27 cellular contexts compared by ENCODE assay signal in the genomic region with DNA sequence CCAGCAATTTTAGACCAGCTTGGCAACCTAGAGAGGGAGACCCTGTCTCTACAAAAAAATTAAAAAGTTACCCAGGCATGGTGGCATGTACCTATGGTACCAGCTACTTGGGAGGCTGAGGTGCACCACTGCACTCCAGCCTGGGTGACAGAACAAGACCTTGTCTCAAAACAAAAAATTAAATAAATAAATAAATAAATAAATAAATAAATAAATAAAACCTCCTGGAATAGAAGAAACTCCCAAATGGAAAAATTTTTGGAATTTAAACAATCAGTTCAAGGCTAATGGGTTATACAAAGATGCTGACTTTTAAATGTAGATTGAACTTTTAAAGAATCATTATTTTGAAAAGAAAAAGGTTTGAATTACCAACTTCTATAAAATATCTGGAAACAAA.
"Had no signal": no experiment of that assay in that cellular context is flagged by ENCODE, and none has a peak within 500 bp of the region (broad histone marks: within the 10 kb centered on the region; RNA-seq: fewer than 3 reads in every experiment).

No MANE protein-coding gene starts in this region.

- ATAC-seq: activated T-cell treated with anti-CD3 and anti-CD28 coated beads, Interleukin-2, amount 50 U/mL, for 72 hours; body of pancreas; effector memory CD8-positive, alpha-beta T cell; foreskin keratinocyte; gastrocnemius medialis; heart left ventricle; WTC11 had no signal

- H2AFZ ChIP-seq: hepatocyte had no signal

- H3K9me3 Mint-ChIP-seq: activated CD4-positive, alpha-beta memory T cell treated with anti-CD3 and anti-CD28 coated beads for 36 hours; activated naive CD4-positive, alpha-beta T cell treated with anti-CD3 and anti-CD28 coated beads, Interleukin-2, amount 50 U/mL, for 24 hours; activated T-cell treated with anti-CD3 and anti-CD28 coated beads, Interleukin-2, amount 50 U/mL, for 72 hours; effector memory CD8-positive, alpha-beta T cell; WTC11 had no signal

- H3K27ac ChIP-seq: adrenal gland, body of pancreas, esophagus muscularis mucosa, foreskin keratinocyte, gastrocnemius medialis, heart left ventricle, hepatocyte had no signal

- H3K9me3 ChIP-seq: adrenal gland, body of pancreas, esophagus muscularis mucosa, gastrocnemius medialis, heart left ventricle had no signal

- H3K27me3 ChIP-seq: adrenal gland, body of pancreas, esophagus muscularis mucosa, foreskin keratinocyte, gastrocnemius medialis, heart left ventricle, hepatocyte had no signal

- H3K4me3 Mint-ChIP-seq: activated CD4-positive, alpha-beta memory T cell treated with anti-CD3 and anti-CD28 coated beads for 36 hours; activated naive CD4-positive, alpha-beta T cell treated with anti-CD3 and anti-CD28 coated beads, Interleukin-2, amount 50 U/mL, for 24 hours; activated T-cell treated with anti-CD3 and anti-CD28 coated beads, Interleukin-2, amount 50 U/mL, for 72 hours; effector memory CD8-positive, alpha-beta T cell; WTC11 had no signal

- H3K27me3 Mint-ChIP-seq: activated CD4-positive, alpha-beta memory T cell treated with anti-CD3 and anti-CD28 coated beads for 36 hours; activated naive CD4-positive, alpha-beta T cell treated with anti-CD3 and anti-CD28 coated beads, Interleukin-2, amount 50 U/mL, for 24 hours; effector memory CD8-positive, alpha-beta T cell had no signal

- DNase-seq: activated CD4-positive, alpha-beta memory T cell treated with anti-CD3 and anti-CD28 coated beads for 36 hours; activated CD4-positive, alpha-beta T cell treated with anti-CD3 and anti-CD28 coated beads for 1 hour; activated CD4-positive, alpha-beta T cell treated with anti-CD3 and anti-CD28 coated beads for 4 hours; activated CD4-positive, alpha-beta T cell treated with anti-CD3 and anti-CD28 coated beads, Interleukin-2, amount 50 U/mL, for 1 hour; activated CD8-positive, alpha-beta memory T cell treated with anti-CD3 and anti-CD28 coated beads for 24 hours; activated gamma-delta T cell; activated naive CD4-positive, alpha-beta T cell treated with Interleukin-2 at 50 U/mL for 16 hours; activated T-cell treated with anti-CD3 and anti-CD28 coated beads, Interleukin-2, amount 50 U/mL, for 72 hours; adrenal gland; amygdala; aorta; body of pancreas; caudate nucleus; cortex of kidney; dermis blood vessel endothelial cell; effector CD4-positive, alpha-beta T cell; effector memory CD8-positive, alpha-beta T cell; erythroblast; foreskin keratinocyte; gastrocnemius medialis; glutamatergic neuron; heart left ventricle; T-helper 2 cell had no signal

- H3K27ac Mint-ChIP-seq: activated CD4-positive, alpha-beta memory T cell treated with anti-CD3 and anti-CD28 coated beads for 36 hours; activated T-cell treated with anti-CD3 and anti-CD28 coated beads, Interleukin-2, amount 50 U/mL, for 72 hours; WTC11 had no signal

- H3K4me3 ChIP-seq: adrenal gland, body of pancreas, esophagus muscularis mucosa, gastrocnemius medialis, heart left ventricle, hepatocyte had no signal

- H3K4me1 ChIP-seq: adrenal gland, body of pancreas, foreskin keratinocyte, gastrocnemius medialis, heart left ventricle had no signal

- H3K4me2 ChIP-seq: hepatocyte had no signal
